ENCODE assay signal across 8 cellular contexts in the genomic region with DNA sequence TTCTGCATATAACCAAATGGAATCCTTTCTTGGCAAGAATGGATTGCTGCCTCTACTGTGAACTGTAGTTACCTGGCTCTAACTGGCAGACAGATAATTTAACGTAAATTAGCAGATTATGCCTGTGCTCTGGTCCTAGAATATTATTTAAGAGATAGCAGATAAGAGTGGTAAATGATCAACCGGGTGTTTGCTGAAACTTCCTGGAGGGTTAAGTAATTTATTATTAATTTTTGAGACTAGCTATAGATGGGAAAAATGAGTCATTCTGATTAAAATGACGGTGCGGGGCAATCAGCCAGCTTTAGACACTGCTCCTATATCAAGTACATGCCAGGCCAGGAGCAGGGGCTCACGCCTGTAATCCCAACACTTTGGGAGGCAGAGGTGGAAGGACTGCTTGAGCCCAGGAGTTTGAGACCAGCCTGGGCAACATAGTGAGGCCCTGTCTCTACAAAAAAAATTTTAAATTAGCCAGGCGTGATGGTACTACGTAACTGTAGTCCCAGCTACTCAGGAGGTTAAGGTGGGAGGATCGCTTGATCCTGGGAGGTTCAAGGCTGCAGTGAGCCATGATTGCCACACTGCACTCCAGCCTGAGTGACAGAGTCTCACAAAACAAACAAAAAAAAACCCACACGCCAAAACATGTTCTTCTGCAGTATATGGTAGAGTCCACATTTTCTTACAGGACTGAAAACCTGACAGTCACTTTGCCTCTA. TPM values are rescaled to one million over a fixed set of nuclear protein-coding genes. Genes with fewer than 3 reads are reported as not detected.
DNase-seq lines count a peak whose midpoint lies in the region; ATAC-seq and TF ChIP-seq lines count a peak whose summit lies in the region.

No MANE protein-coding gene starts in this region.

- no peaks in the 10 kb centered on the region for H3K36me3 ChIP-seq in lung (ENCODE audit: control insufficient read depth in 2 of 2, insufficient read depth in 2 of 2, low read length in 2 of 2)

- no peaks in the 10 kb centered on the region for H3K27me3 ChIP-seq in lung (ENCODE audit: control insufficient read depth, insufficient read depth)

- TF ChIP-seq CTCF in choroid plexus epithelial cell (conservative IDR thresholded peaks at IDR 0.05; ENCODE audit: low read depth, low read length) (no peak), lung (IDR thresholded peaks at IDR 0.05; ENCODE audit: control extremely low read depth, extremely low read depth) (no peak)

- in situ Hi-C loops in ACHN (cut with HindIII; ENCODE audit: low pct_ligation_motif_present, low pct_unique_long_range_greater_than_20kb, low sequenced_read_pairs) = no loop called here

- H3K27ac ChIP-seq in lung (ENCODE audit: low read depth in 1 of 2, low read length in 1 of 2) = no peak overlapping the region

- 45 to 53% methylated on average over 9 of the region's 9 CpGs for WGBS in lung, 2 donors

- H3K4me1 ChIP-seq in lung (ENCODE audit: control insufficient read depth in 2 of 2, insufficient read depth in 2 of 2, low read length in 2 of 2) = peaks cover 9 to 37% of the 10 kb centered on the region in 2 donors

- peak; percentile 61 for DNase-seq in ACHN
- DNase-seq in MV-4-11 (lab: John Stamatoyannopoulos, UW) = peak; percentile 19
- DNase-seq in choroid plexus epithelial cell (ENCODE audit: low read depth) = peak; percentile 76
- DNase-seq in lung (ENCODE audit: low spot score) = no peak
- no peak for DNase-seq in NCI-H1417 (lab: John Stamatoyannopoulos, UW)
- DNase-seq in NOMO-1 treated with dmso at 0.1 percent for 144 hours (lab: John Stamatoyannopoulos, UW; ENCODE audit: unreplicated experiment) = no peak

- ATAC-seq in lung (ENCODE audit: insufficient read depth, low FRiP score) = peak; percentile 13
- ATAC-seq in GM19035 (IDR thresholded peaks at IDR 0.05; ENCODE audit: unreplicated experiment) = no peak
- ATAC-seq in HG03571 (IDR thresholded peaks at IDR 0.05; ENCODE audit: unreplicated experiment) = no peak

- H3K9me3 ChIP-seq in lung (ENCODE audit: control insufficient read depth in 2 of 2, insufficient read depth in 1 of 2, low read length in 1 of 2) = no peaks in the 10 kb centered on the region

- H3K4me3 ChIP-seq in choroid plexus epithelial cell (ENCODE audit: low read depth, low read length) (no peak overlapping the region), lung (no peak overlapping the region)

RNA-seq across cellular contexts. Expression of gene B4GALT5, which starts 22.6 kb away (rescaled TPM):
- 10 to 100 TPM; 40.1 to 43.7 TPM for total RNA-seq in lung
- 10 to 100 TPM; 13.9 to 56.7 TPM for polyA plus RNA-seq in lung

Comparison
In these comparisons a context has a peak if more than half of its experiments do, and no peak if none do; other contexts are left out.
1. DNase-seq: peak in ACHN (single experiment), MV-4-11 (single experiment) and choroid plexus epithelial cell (single experiment); none in lung (single experiment), NCI-H1417 (0 of 3) and NOMO-1 treated with dmso at 0.1 percent for 144 hours (single experiment).